8 cellular contexts compared by ENCODE assay signal in genomic region chr15:52568569-52569243, GRCh38. TPM values are rescaled to one million over a fixed set of nuclear protein-coding genes. Genes with fewer than 3 reads are reported as not detected.
DNase-seq lines count a peak whose midpoint lies in the region; ATAC-seq, FAIRE-seq and TF ChIP-seq lines count a peak whose summit lies in the region.

TSS of gene ARPP19 (minus strand) at chr15:52569030. CDS start at chr15:52568892, 138 bp downstream.

- peaks cover 4 to 9% of the 10 kb centered on the region in 2 donors for H3K4me1 ChIP-seq in kidney (ENCODE audit: control insufficient read depth in 1 of 2, insufficient read depth in 1 of 2, low read depth in 1 of 2, low read length in 2 of 2)

- TF ChIP-seq CTCF in AG09319 (IDR thresholded peaks at IDR 0.05; ENCODE audit: low read depth, low read length) (0 out of 2 replicates have a peak, but pooled peaks have one; percentile 7), kidney (IDR thresholded peaks at IDR 0.05; ENCODE audit: borderline replicate concordance, extremely low read depth, insufficient read depth) (no peak)

- peak within 1 kb of the TSS; percentile 71 to 75 for H3K4me3 ChIP-seq in kidney (ENCODE audit: low read length in 2 of 2)

- FAIRE-seq in kidney (lab: Jason Lieb, UNC), result no peak

- DNase-seq in AG09319 (ENCODE audit: extremely low read depth, low read depth) (peak; percentile 67), NCI-H345 treated with DMSO at 0.1 percent for 48 hours (lab: John Stamatoyannopoulos, UW; ENCODE audit: unreplicated experiment) (peak; percentile 67), cerebellar nuclear complex (lab: John Stamatoyannopoulos, UW) (peak; percentile 36 to 89), kidney (peak; percentile 95)
- DNase-seq in activated CD4-positive, CD25-positive, alpha-beta regulatory T cell treated with anti-CD3 and anti-CD28 coated beads, Interleukin-2, amount 50 U/mL, for 72 hours, result peak; percentile 81
- peak; percentile 70 to 78 for DNase-seq in stimulated activated CD4-positive, alpha-beta T cell treated with anti-CD3 and anti-CD28 coated beads, Interleukin-15, amount 100 ng/mL, for 48 hours (ENCODE audit: low read depth in 2 of 2)

- ATAC-seq in GM19025 (IDR thresholded peaks at IDR 0.05; ENCODE audit: low read depth, unreplicated experiment) (peak; percentile 52), HG03342 (IDR thresholded peaks at IDR 0.05; ENCODE audit: unreplicated experiment) (peak; percentile 62)

- peak within 1 kb of the TSS; percentile 90 to 94 for H3K27ac ChIP-seq in kidney (ENCODE audit: low read depth in 2 of 2, low read length in 2 of 2)

- H3K9me3 ChIP-seq in kidney (ENCODE audit: control insufficient read depth in 1 of 2, low read length in 2 of 2), result no peaks in the 10 kb centered on the region

- H3K9ac ChIP-seq in kidney (ENCODE audit: low read length in 2 of 2), result peak within 1 kb of the TSS; percentile 63 to 96

- intact Hi-C loops in kidney (cut with DNase I), result no loop called here

- H3K36me3 ChIP-seq in kidney (ENCODE audit: control insufficient read depth in 1 of 2, insufficient read depth in 2 of 2, low read length in 2 of 2), result no peaks in the 10 kb centered on the region

RNA-seq across cellular contexts. Expression of gene ARPP19, which starts in this region (rescaled TPM):
- total RNA-seq in kidney, result 160 TPM
- 43.0 TPM for polyA plus RNA-seq in kidney (ENCODE audit: insufficient read depth, low read depth, low replicate concordance)

Comparison
In these comparisons a context has a peak if more than half of its experiments do, and no peak if none do; other contexts are left out.
1. Peak in every context shown above with its lines: DNase-seq, ATAC-seq, H3K4me3 ChIP-seq and H3K27ac ChIP-seq.